ENCODE assay signal across 8 cellular contexts in genomic region chr7:120272896-120273475, GRCh38. TPM values are rescaled to one million over a fixed set of nuclear protein-coding genes. Genes with fewer than 3 reads are reported as not detected.
DNase-seq lines count a peak whose midpoint lies in the region; ATAC-seq and TF ChIP-seq lines count a peak whose summit lies in the region.

TSS of gene KCND2 (plus strand) at chr7:120273175.

- H3K36me3 ChIP-seq in NT2/D1 (ENCODE audit: insufficient read depth, insufficient read length, low read length) (no peaks in the 10 kb centered on the region), fibroblast of lung (ENCODE audit: control insufficient read depth, insufficient read depth, low read length) (no peaks in the 10 kb centered on the region), osteoblast (ENCODE audit: insufficient read depth, low read length) (no peaks in the 10 kb centered on the region)

- peaks cover 5% of the 10 kb centered on the region for H3K4me1 Mint-ChIP-seq in activated CD8-positive, alpha-beta memory T cell treated with anti-CD3 and anti-CD28 coated beads, Interleukin-2, amount 10 ng/mL, durations not matched to agents 7 days and 5 days

- H3K79me2 ChIP-seq in fibroblast of lung (ENCODE audit: control insufficient read depth, insufficient read depth, low read length) = no peaks in the 10 kb centered on the region
- no peaks in the 10 kb centered on the region for H3K79me2 ChIP-seq in osteoblast (ENCODE audit: insufficient read depth, low read length)

- H2AFZ ChIP-seq in fibroblast of lung (ENCODE audit: low read length) (peak within 1 kb of the TSS; percentile 77), osteoblast (ENCODE audit: low read length) (peak within 1 kb of the TSS; percentile 95)

- H3K36me3 Mint-ChIP-seq in activated CD8-positive, alpha-beta memory T cell treated with anti-CD3 and anti-CD28 coated beads, Interleukin-2, amount 10 ng/mL, durations not matched to agents 7 days and 5 days = no peaks in the 10 kb centered on the region

- H3K4me3 ChIP-seq in NT2/D1 (ENCODE audit: insufficient read length, low read depth) (peak within 1 kb of the TSS; percentile 69), fibroblast of lung (replicated peaks in 1 of 4; ENCODE audit: control extremely low read depth in 1 of 4, insufficient read depth in 1 of 4, low read depth in 3 of 4, low read length in 4 of 4) (peak within 1 kb of the TSS; percentile 56 to 70 (median 66)), osteoblast (ENCODE audit: insufficient read depth, low read length) (peak within 1 kb of the TSS; percentile 67)

- no peaks in the 10 kb centered on the region for H3K4me1 ChIP-seq in NT2/D1 (ENCODE audit: insufficient read depth, insufficient read length)
- H3K4me1 ChIP-seq in fibroblast of lung (ENCODE audit: control insufficient read depth, extremely low read depth, insufficient read depth, low read length) = no peaks in the 10 kb centered on the region
- peaks cover 5% of the 10 kb centered on the region for H3K4me1 ChIP-seq in osteoblast (ENCODE audit: insufficient read depth, low read length)

- DNase-seq in activated CD8-positive, alpha-beta memory T cell treated with anti-CD3 and anti-CD28 coated beads, Interleukin-2, amount 10 ng/mL, durations not matched to agents 7 days and 5 days = no peak
- no peak for DNase-seq in activated CD8-positive, alpha-beta memory T cell treated with anti-CD3 and anti-CD28 coated beads for 24 hours
- DNase-seq in NT2/D1 (ENCODE audit: low read depth, low spot score) (no peak), fibroblast of lung (ENCODE audit: low read depth in 2 of 2) (peak in 1 of 2 donors; percentile 7), osteoblast (ENCODE audit: insufficient read length, low spot score, missing footprints) (peak; percentile 67)
- DNase-seq in NK-92 treated with Interleukin-12 subunit alpha and Interleukin-12 subunit beta, amount 100 ng/mL, for 24 hours (lab: John Stamatoyannopoulos, UW) = no peak
- no peak for DNase-seq in stimulated activated CD8-positive, alpha-beta memory T cell treated with anti-CD3 and anti-CD28 coated beads, Interleukin-4, amount 100 ng/mL, for 48 hours

- TF ChIP-seq CTCF in fibroblast of lung (conservative IDR thresholded peaks at IDR 0.05 in 1 of 2, IDR thresholded peaks at IDR 0.05 in 1 of 2; ENCODE audit: low read depth in 1 of 2, low read length in 2 of 2) (no peak), osteoblast (IDR thresholded peaks at IDR 0.05; ENCODE audit: extremely low read depth, low read depth, low read length) (no peak)

- H3K27me3 Mint-ChIP-seq in activated CD8-positive, alpha-beta memory T cell treated with anti-CD3 and anti-CD28 coated beads, Interleukin-2, amount 10 ng/mL, durations not matched to agents 7 days and 5 days = peaks cover 24% of the 10 kb centered on the region

- H3K9me3 Mint-ChIP-seq in activated CD8-positive, alpha-beta memory T cell treated with anti-CD3 and anti-CD28 coated beads, Interleukin-2, amount 10 ng/mL, durations not matched to agents 7 days and 5 days (ENCODE audit: low read depth) = no peaks in the 10 kb centered on the region

- CTCF ChIA-PET in activated CD8-positive, alpha-beta memory T cell treated with anti-CD3 and anti-CD28 coated beads, Interleukin-2, amount 10 ng/mL, durations not matched to agents 7 days and 5 days (lab: Charles Lee) = no interaction called here

- H4K20me1 ChIP-seq in fibroblast of lung (ENCODE audit: control insufficient read depth, extremely low read depth, insufficient read depth, low read length) (no peaks in the 10 kb centered on the region), osteoblast (ENCODE audit: insufficient read depth, low read length) (no peaks in the 10 kb centered on the region)

- peak within 1 kb of the TSS; percentile 61 for H3K9ac ChIP-seq in NT2/D1 (ENCODE audit: insufficient read length, low read depth)
- H3K9ac ChIP-seq in fibroblast of lung (ENCODE audit: insufficient read depth, low read length) = peak within 1 kb of the TSS; percentile 42

- H3K9me3 ChIP-seq in NT2/D1 (ENCODE audit: insufficient read depth, low read length) (no peaks in the 10 kb centered on the region), fibroblast of lung (ENCODE audit: control insufficient read depth, insufficient read depth, low read depth, low read length) (no peaks in the 10 kb centered on the region), osteoblast (ENCODE audit: low read depth, low read length) (no peaks in the 10 kb centered on the region)

- peak within 1 kb of the TSS; percentile 66 for H3K4me3 Mint-ChIP-seq in activated CD8-positive, alpha-beta memory T cell treated with anti-CD3 and anti-CD28 coated beads, Interleukin-2, amount 10 ng/mL, durations not matched to agents 7 days and 5 days

- peak within 1 kb of the TSS; percentile 90 for H3K4me2 ChIP-seq in fibroblast of lung (ENCODE audit: extremely low read depth, insufficient read depth, low read length)
- H3K4me2 ChIP-seq in osteoblast (ENCODE audit: insufficient read depth, low read length) = peak within 1 kb of the TSS; percentile 95

- ATAC-seq in activated CD8-positive, alpha-beta memory T cell treated with anti-CD3 and anti-CD28 coated beads, Interleukin-2, amount 10 ng/mL, durations not matched to agents 7 days and 5 days = no peak
- peak; percentile 25 for ATAC-seq in HG02973 (IDR thresholded peaks at IDR 0.05; ENCODE audit: unreplicated experiment)

- H3K27ac Mint-ChIP-seq in activated CD8-positive, alpha-beta memory T cell treated with anti-CD3 and anti-CD28 coated beads, Interleukin-2, amount 10 ng/mL, durations not matched to agents 7 days and 5 days = no peak within 1 kb of the TSS

- H3K27me3 ChIP-seq in NT2/D1 (ENCODE audit: insufficient read depth, insufficient read length) (peaks cover 27% of the 10 kb centered on the region), fibroblast of lung (ENCODE audit: control insufficient read depth, insufficient read depth, low read length) (peaks cover 4% of the 10 kb centered on the region), osteoblast (ENCODE audit: insufficient read depth, low read length) (peaks cover 11% of the 10 kb centered on the region)

- peak within 1 kb of the TSS; percentile 27 for H3K27ac ChIP-seq in fibroblast of lung (ENCODE audit: insufficient read depth, low read length)
- H3K27ac ChIP-seq in osteoblast (ENCODE audit: low read depth, low read length) = no peak within 1 kb of the TSS

RNA-seq across cellular contexts. Expression of gene KCND2, which starts in this region (rescaled TPM):
- not detected for total RNA-seq in activated CD8-positive, alpha-beta memory T cell treated with anti-CD3 and anti-CD28 coated beads, Interleukin-2, amount 10 ng/mL, durations not matched to agents 7 days and 5 days
- total RNA-seq in fibroblast of lung (2.1 TPM in 2 replicates), osteoblast (6.5 and 9.4 TPM in 2 replicates)
- 1.2 and 6.1 TPM in 2 replicates for polyA plus RNA-seq in fibroblast of lung
- 0.56 and 2.9 TPM in 2 replicates for polyA plus RNA-seq in fibroblast of lung (2012)
- 0.44 and 5.9 TPM in 2 replicates for polyA minus RNA-seq in fibroblast of lung (ENCODE audit: low replicate concordance)
